In the genomic region with DNA sequence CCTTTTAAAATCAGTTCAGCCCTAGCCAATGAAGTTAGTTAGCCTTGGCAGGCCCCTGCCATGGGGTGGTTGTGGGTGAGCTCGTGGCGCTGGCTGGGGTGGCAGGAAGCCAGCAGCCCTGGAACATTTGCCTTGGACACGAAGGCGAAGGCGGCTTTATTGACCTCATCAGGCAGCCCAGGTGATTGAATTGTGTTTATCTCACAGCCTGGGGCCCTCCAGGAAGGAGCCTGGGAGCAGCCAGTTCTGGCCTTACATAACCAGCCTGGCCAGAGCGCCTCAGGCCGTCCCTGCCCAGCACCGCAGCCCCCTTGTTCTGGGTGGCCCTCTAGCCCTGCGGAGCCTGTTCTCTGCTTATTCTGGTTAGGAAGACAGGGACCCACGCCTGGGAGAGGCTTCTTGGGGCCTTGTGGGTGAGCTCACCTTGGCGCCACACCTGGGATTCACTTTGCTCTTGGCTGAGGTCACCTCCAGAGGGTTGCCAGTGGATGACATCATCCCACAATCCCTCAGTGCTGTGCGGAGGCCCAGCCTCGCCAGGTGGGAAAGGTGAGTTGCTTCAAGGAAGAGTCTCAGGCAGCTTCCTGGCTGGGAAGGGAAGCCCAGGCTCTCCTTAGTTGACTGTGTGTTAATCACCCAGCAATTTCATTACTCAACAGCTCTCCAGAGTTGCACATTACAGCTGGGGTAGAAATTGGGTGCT, we compare ENCODE assay signal across 9 cellular contexts. TPM values are rescaled to one million over a fixed set of nuclear protein-coding genes. Genes with fewer than 3 reads are reported as not detected.
DNase-seq lines count a peak whose midpoint lies in the region; ATAC-seq, FAIRE-seq and TF ChIP-seq lines count a peak whose summit lies in the region.
"Had no signal": no experiment of that assay in that cellular context is flagged by ENCODE, and none has a peak within 500 bp of the region (broad histone marks: within the 10 kb centered on the region; RNA-seq: fewer than 3 reads in every experiment).

No MANE protein-coding gene starts in this region.

- H3K4me3 ChIP-seq in bronchial epithelial cell (ENCODE audit: low read depth, low read length) (no peak overlapping the region), liver (ENCODE audit: low read depth in 1 of 3, low read length in 3 of 3) (no peak overlapping the region), urinary bladder (ENCODE audit: low read depth, low read length) (no peak overlapping the region)
- H3K4me3 ChIP-seq: neural progenitor cell had no signal

- TF ChIP-seq CTCF in bronchial epithelial cell (IDR thresholded peaks at IDR 0.05; ENCODE audit: insufficient read depth, low read length, severe bottlenecking), result no peak
- no peak for TF ChIP-seq CTCF in liver (IDR thresholded peaks at IDR 0.05; ENCODE audit: low read depth, low read length, missing input control)

- DNase-seq in NCI-H1105 (lab: John Stamatoyannopoulos, UW) (peak; percentile 0), NCI-H1105 treated with DMSO at 0.1 percent for 48 hours (lab: John Stamatoyannopoulos, UW) (no peak), bronchial epithelial cell (ENCODE audit: low read depth) (peak; percentile 100), GM19240 (ENCODE audit: insufficient read length, low spot score) (no peak)

- peaks cover 25 to 56% (median 41%) of the 10 kb centered on the region in 4 donors for H3K4me1 ChIP-seq in liver (ENCODE audit: control insufficient read depth in 4 of 4, insufficient read depth in 4 of 4, low read length in 3 of 4)
- H3K4me1 ChIP-seq in urinary bladder (ENCODE audit: insufficient read depth), result peaks cover 2% of the 10 kb centered on the region

- H3K36me3 ChIP-seq in bronchial epithelial cell (ENCODE audit: control insufficient read depth, insufficient read depth, low read length) (peaks cover 7% of the 10 kb centered on the region), liver (ENCODE audit: control insufficient read depth in 4 of 4, insufficient read depth in 3 of 4, low read depth in 1 of 4, low read length in 3 of 4) (peaks cover 0 to 3% (median 0%) of the 10 kb centered on the region in 4 donors), urinary bladder (ENCODE audit: insufficient read depth) (no peaks in the 10 kb centered on the region)
- H3K36me3 ChIP-seq: neural progenitor cell had no signal

- 25% methylated on average over 13 of the region's 13 CpGs for WGBS in liver
- WGBS in urinary bladder, result 54% methylated on average over 13 of the region's 13 CpGs

- FAIRE-seq in bronchial epithelial cell (lab: Jason Lieb, UNC), result peak; percentile 99

- peak overlapping the region; percentile 48 to 57 for H3K9ac ChIP-seq in liver (ENCODE audit: low read depth in 1 of 2, low read length in 2 of 2)
- H3K9ac ChIP-seq: neural progenitor cell had no signal

- H3K27ac ChIP-seq in liver (ENCODE audit: low read depth in 1 of 2, low read length in 2 of 2) (peak overlapping the region; percentile 87 to 96), urinary bladder (ENCODE audit: low read depth) (peak overlapping the region; percentile 87)
- H3K27ac ChIP-seq: neural progenitor cell had no signal

- TF ChIP-seq RAD21 in liver (IDR thresholded peaks at IDR 0.05), result peak; percentile 65 to 66

- H3K27me3 ChIP-seq in bronchial epithelial cell (ENCODE audit: control insufficient read depth, insufficient read depth, low read length) (no peaks in the 10 kb centered on the region), liver (ENCODE audit: control insufficient read depth in 4 of 4, insufficient read depth in 4 of 4, low read length in 3 of 4) (no peaks in the 10 kb centered on the region)
- H3K27me3 ChIP-seq: neural progenitor cell had no signal

- no peak for ATAC-seq in GM18511 (IDR thresholded peaks at IDR 0.05; ENCODE audit: unreplicated experiment)
- no peak for ATAC-seq in GM19452 (IDR thresholded peaks at IDR 0.05; ENCODE audit: unreplicated experiment)

- H3K9me3 ChIP-seq in liver (ENCODE audit: control insufficient read depth in 4 of 4, low read length in 3 of 4), result no peaks in the 10 kb centered on the region

TF ChIP-seq in liver, 16 proteins besides CTCF, POLR2A, EP300 and RAD21:
- TF ChIP-seq, protein P1, sequence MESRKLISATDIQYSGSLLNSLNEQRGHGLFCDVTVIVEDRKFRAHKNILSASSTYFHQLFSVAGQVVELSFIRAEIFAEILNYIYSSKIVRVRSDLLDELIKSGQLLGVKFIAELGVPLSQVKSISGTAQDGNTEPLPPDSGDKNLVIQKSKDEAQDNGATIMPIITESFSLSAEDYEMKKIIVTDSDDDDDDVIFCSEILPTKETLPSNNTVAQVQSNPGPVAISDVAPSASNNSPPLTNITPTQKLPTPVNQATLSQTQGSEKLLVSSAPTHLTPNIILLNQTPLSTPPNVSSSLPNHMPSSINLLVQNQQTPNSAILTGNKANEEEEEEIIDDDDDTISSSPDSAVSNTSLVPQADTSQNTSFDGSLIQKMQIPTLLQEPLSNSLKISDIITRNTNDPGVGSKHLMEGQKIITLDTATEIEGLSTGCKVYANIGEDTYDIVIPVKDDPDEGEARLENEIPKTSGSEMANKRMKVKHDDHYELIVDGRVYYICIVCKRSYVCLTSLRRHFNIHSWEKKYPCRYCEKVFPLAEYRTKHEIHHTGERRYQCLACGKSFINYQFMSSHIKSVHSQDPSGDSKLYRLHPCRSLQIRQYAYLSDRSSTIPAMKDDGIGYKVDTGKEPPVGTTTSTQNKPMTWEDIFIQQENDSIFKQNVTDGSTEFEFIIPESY (IDR thresholded peaks at IDR 0.05), result peak; percentile 92
- TF ChIP-seq, protein P2, sequence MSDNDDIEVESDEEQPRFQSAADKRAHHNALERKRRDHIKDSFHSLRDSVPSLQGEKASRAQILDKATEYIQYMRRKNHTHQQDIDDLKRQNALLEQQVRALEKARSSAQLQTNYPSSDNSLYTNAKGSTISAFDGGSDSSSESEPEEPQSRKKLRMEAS (IDR thresholded peaks at IDR 0.05), result peak; percentile 93
- TF ChIP-seq FOXA2 (IDR thresholded peaks at IDR 0.05), result peak; percentile 84
- peak; percentile 64 for TF ChIP-seq YY1 (IDR thresholded peaks at IDR 0.05)
- TF ChIP-seq FOXA1 (IDR thresholded peaks at IDR 0.05), result no peak
- TF ChIP-seq RXRA (IDR thresholded peaks at IDR 0.05), result peak; percentile 92 to 97
- TF ChIP-seq SP1 (IDR thresholded peaks at IDR 0.05), result peak; percentile 90
- peak; percentile 5 to 82 for TF ChIP-seq EGR1 (IDR thresholded peaks at IDR 0.05; ENCODE audit: low read depth in 2 of 2)
- TF ChIP-seq, protein P3, sequence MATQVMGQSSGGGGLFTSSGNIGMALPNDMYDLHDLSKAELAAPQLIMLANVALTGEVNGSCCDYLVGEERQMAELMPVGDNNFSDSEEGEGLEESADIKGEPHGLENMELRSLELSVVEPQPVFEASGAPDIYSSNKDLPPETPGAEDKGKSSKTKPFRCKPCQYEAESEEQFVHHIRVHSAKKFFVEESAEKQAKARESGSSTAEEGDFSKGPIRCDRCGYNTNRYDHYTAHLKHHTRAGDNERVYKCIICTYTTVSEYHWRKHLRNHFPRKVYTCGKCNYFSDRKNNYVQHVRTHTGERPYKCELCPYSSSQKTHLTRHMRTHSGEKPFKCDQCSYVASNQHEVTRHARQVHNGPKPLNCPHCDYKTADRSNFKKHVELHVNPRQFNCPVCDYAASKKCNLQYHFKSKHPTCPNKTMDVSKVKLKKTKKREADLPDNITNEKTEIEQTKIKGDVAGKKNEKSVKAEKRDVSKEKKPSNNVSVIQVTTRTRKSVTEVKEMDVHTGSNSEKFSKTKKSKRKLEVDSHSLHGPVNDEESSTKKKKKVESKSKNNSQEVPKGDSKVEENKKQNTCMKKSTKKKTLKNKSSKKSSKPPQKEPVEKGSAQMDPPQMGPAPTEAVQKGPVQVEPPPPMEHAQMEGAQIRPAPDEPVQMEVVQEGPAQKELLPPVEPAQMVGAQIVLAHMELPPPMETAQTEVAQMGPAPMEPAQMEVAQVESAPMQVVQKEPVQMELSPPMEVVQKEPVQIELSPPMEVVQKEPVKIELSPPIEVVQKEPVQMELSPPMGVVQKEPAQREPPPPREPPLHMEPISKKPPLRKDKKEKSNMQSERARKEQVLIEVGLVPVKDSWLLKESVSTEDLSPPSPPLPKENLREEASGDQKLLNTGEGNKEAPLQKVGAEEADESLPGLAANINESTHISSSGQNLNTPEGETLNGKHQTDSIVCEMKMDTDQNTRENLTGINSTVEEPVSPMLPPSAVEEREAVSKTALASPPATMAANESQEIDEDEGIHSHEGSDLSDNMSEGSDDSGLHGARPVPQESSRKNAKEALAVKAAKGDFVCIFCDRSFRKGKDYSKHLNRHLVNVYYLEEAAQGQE (IDR thresholded peaks at IDR 0.05), result peak; percentile 49
- no peak for TF ChIP-seq HNF4G (IDR thresholded peaks at IDR 0.05)
- peak; percentile 70 to 93 for TF ChIP-seq JUND (IDR thresholded peaks at IDR 0.05)
- peak in 1 of 2 donors; percentile 44 for TF ChIP-seq GABPA (IDR thresholded peaks at IDR 0.05 in 1 of 2, conservative IDR thresholded peaks at IDR 0.05 in 1 of 2)
- TF ChIP-seq NR2F2 (IDR thresholded peaks at IDR 0.05), result peak; percentile 75
- TF ChIP-seq HNF4A (conservative IDR thresholded peaks at IDR 0.05), result peak; percentile 66 to 89
- TF ChIP-seq, protein P4, sequence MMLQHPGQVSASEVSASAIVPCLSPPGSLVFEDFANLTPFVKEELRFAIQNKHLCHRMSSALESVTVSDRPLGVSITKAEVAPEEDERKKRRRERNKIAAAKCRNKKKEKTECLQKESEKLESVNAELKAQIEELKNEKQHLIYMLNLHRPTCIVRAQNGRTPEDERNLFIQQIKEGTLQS (IDR thresholded peaks at IDR 0.05), result peak; percentile 26
- no peak for TF ChIP-seq TAF1 (conservative IDR thresholded peaks at IDR 0.05)

RNA-seq across cellular contexts. Expression of a gene that starts 54.4 kb away (rescaled TPM):
- total RNA-seq in bronchial epithelial cell (44.8 and 52.9 TPM in 2 replicates), liver (10 to 100 TPM; 11.6 to 14.6 TPM), urinary bladder (24.5 TPM)
- polyA plus RNA-seq in liver (10 to 100 TPM; 41.0 to 52.2 TPM), urinary bladder (47.4 TPM)

Comparison
In these comparisons a context has a peak if more than half of its experiments do, and no peak if none do; other contexts are left out.
1. DNase-seq: peak in NCI-H1105 (single experiment) and bronchial epithelial cell (single experiment); none in NCI-H1105 treated with DMSO at 0.1 percent for 48 hours (single experiment) and GM19240 (single experiment).